Comparison of ENCODE assay signal across 9 cellular contexts in the genomic region with DNA sequence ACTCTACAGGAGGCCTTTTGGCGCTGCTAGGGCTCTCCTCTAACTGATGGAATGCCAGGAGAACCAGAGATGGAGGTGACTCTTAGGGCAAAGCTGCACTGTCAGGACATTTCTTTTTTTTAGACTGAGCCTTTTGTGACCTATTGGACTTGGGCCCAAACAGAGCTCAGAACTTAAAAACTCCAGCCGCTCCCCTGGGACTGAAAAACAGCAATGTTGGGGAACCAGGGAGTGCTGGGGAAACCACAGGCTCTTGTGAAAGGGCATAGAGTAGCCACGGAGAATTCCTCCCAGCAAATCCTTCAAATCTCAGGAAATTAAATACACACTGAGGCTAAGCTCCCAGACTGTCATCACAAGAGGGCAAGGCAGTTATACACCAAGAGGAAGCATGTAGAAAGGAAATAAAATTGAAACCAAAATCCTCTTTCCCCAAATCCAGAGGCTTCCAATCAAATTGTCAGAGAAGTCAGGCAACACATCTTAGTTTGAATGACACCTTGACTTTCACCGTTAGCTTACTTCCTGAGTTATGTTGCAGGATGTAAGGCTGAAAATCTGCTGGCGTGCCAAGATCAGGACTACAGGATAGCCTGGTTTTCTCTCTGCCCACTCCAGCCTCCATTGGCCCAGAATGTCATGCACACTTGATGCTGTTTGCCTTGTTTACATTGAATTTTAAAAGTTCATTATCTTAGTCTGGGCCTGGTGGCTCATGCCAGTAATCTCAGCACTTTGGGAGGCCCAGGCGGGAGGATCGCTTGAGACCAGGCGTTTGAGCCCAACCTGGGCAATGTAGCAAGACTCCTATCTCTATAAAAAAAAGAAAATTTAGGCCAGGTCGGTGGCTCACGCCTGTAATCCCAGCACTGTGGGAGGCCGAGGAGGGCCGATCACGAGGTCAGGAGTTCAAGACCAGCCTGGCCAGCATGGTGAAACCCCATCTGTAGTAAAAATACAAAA. TPM values are rescaled to one million over a fixed set of nuclear protein-coding genes. Genes with fewer than 3 reads are reported as not detected.
DNase-seq lines count a peak whose midpoint lies in the region; ATAC-seq and TF ChIP-seq lines count a peak whose summit lies in the region.
"Had no signal": no experiment of that assay in that cellular context is flagged by ENCODE, and none has a peak within 500 bp of the region (broad histone marks: within the 10 kb centered on the region; RNA-seq: fewer than 3 reads in every experiment).

No MANE protein-coding gene starts in this region.

- CTCF ChIA-PET in activated CD4-positive, alpha-beta memory T cell treated with anti-CD3 and anti-CD28 coated beads, Interleukin-2, amount 10 ng/mL, durations not matched to agents 7 days and 5 days (lab: Charles Lee), result interaction anchor here (0.8 to 2.6 kb wide), 3 partner anchors 50 to 144 kb away, joined by 3 to 12 read pairs (median 3); no protein-coding TSS in a partner anchor

- peaks cover 5% of the 10 kb centered on the region for H3K36me3 Mint-ChIP-seq in activated T-cell treated with anti-CD3 and anti-CD28 coated beads, Interleukin-2, amount 50 U/mL, for 4 hours (ENCODE audit: insufficient read depth)
- H3K36me3 Mint-ChIP-seq in activated CD4-positive, alpha-beta memory T cell treated with anti-CD3 and anti-CD28 coated beads, Interleukin-2, amount 10 ng/mL, durations not matched to agents 7 days and 5 days (ENCODE audit: low read depth), result peaks cover 14% of the 10 kb centered on the region

- H3K27ac Mint-ChIP-seq in activated CD4-positive, alpha-beta memory T cell treated with anti-CD3 and anti-CD28 coated beads, Interleukin-2, amount 10 ng/mL, durations not matched to agents 7 days and 5 days, result peak overlapping the region; percentile 57

- POLR2A ChIA-PET in activated CD4-positive, alpha-beta memory T cell treated with anti-CD3 and anti-CD28 coated beads, Interleukin-2, amount 10 ng/mL, durations not matched to agents 7 days and 5 days (lab: Charles Lee), result no interaction called here

- peak overlapping the region; percentile 96 for H3K4me3 Mint-ChIP-seq in activated T-cell treated with anti-CD3 and anti-CD28 coated beads, Interleukin-2, amount 50 U/mL, for 4 hours
- H3K4me3 Mint-ChIP-seq in activated CD4-positive, alpha-beta memory T cell treated with anti-CD3 and anti-CD28 coated beads, Interleukin-2, amount 10 ng/mL, durations not matched to agents 7 days and 5 days, result peak overlapping the region; percentile 48

- no peak for DNase-seq in activated T-cell treated with anti-CD3 and anti-CD28 coated beads, Interleukin-2, amount 50 U/mL, for 4 hours
- no peak for DNase-seq in activated T-cell treated with anti-CD3 and anti-CD28 coated beads, Interleukin-2, amount 50 U/mL, for 1 hour
- DNase-seq in activated CD4-positive, alpha-beta memory T cell treated with anti-CD3 and anti-CD28 coated beads, Interleukin-2, amount 10 ng/mL, durations not matched to agents 7 days and 5 days, result no peak
- DNase-seq in germinal center (ENCODE audit: low spot score) (peak; percentile 3), stromal cell of bone marrow (ENCODE audit: low read depth) (peak; percentile 99), NCI-H1930 (lab: John Stamatoyannopoulos, UW) (no peak)
- no peak for DNase-seq in activated CD8-positive, alpha-beta memory T cell treated with anti-CD3 and anti-CD28 coated beads for 24 hours
- DNase-seq: NCI-H1436 treated with DMSO at 0.1 percent for 48 hours had no signal

- peaks cover 19% of the 10 kb centered on the region for H3K4me1 Mint-ChIP-seq in activated T-cell treated with anti-CD3 and anti-CD28 coated beads, Interleukin-2, amount 50 U/mL, for 4 hours (ENCODE audit: low read depth)
- H3K4me1 Mint-ChIP-seq in activated CD4-positive, alpha-beta memory T cell treated with anti-CD3 and anti-CD28 coated beads, Interleukin-2, amount 10 ng/mL, durations not matched to agents 7 days and 5 days, result peaks cover 33% of the 10 kb centered on the region

- H3K9me3 Mint-ChIP-seq in activated T-cell treated with anti-CD3 and anti-CD28 coated beads, Interleukin-2, amount 50 U/mL, for 4 hours, result no peaks in the 10 kb centered on the region
- H3K9me3 Mint-ChIP-seq in activated CD4-positive, alpha-beta memory T cell treated with anti-CD3 and anti-CD28 coated beads, Interleukin-2, amount 10 ng/mL, durations not matched to agents 7 days and 5 days, result no peaks in the 10 kb centered on the region

- no peak for ATAC-seq in activated T-cell treated with anti-CD3 and anti-CD28 coated beads, Interleukin-2, amount 50 U/mL, for 4 hours
- no peak for ATAC-seq in SK-N-SH treated with all-trans-retinoic acid at 6 μM for 48 hours

- H3K27me3 Mint-ChIP-seq in activated T-cell treated with anti-CD3 and anti-CD28 coated beads, Interleukin-2, amount 50 U/mL, for 4 hours (ENCODE audit: low read depth), result no peaks in the 10 kb centered on the region
- peaks cover 3% of the 10 kb centered on the region for H3K27me3 Mint-ChIP-seq in activated CD4-positive, alpha-beta memory T cell treated with anti-CD3 and anti-CD28 coated beads, Interleukin-2, amount 10 ng/mL, durations not matched to agents 7 days and 5 days

TF ChIP-seq in SK-N-SH treated with all-trans-retinoic acid at 6 μM for 48 hours, 23 proteins besides CTCF, POLR2A, EP300 and RAD21 (continues in another document):
- TF ChIP-seq OSR1 (CRISPR knock-in tag; IDR thresholded peaks at IDR 0.05) (no peak), ZC3H10 (CRISPR knock-in tag; IDR thresholded peaks at IDR 0.05) (no peak), PPARA (CRISPR knock-in tag; IDR thresholded peaks at IDR 0.05; ENCODE audit: borderline replicate concordance) (no peak), SNAI2 (CRISPR knock-in tag; IDR thresholded peaks at IDR 0.05) (no peak), CSDC2 (CRISPR knock-in tag; IDR thresholded peaks at IDR 0.05) (no peak), ZNF8 (CRISPR knock-in tag; IDR thresholded peaks at IDR 0.05) (no peak), GLIS3 (CRISPR knock-in tag; IDR thresholded peaks at IDR 0.05) (no peak), TCF4 (CRISPR knock-in tag; IDR thresholded peaks at IDR 0.05; ENCODE audit: borderline replicate concordance) (no peak), ARNTL (CRISPR knock-in tag; IDR thresholded peaks at IDR 0.05; ENCODE audit: borderline replicate concordance, low read depth) (no peak), BACH2 (CRISPR knock-in tag; IDR thresholded peaks at IDR 0.05; ENCODE audit: borderline replicate concordance) (no peak)
- TF ChIP-seq, protein P1, sequence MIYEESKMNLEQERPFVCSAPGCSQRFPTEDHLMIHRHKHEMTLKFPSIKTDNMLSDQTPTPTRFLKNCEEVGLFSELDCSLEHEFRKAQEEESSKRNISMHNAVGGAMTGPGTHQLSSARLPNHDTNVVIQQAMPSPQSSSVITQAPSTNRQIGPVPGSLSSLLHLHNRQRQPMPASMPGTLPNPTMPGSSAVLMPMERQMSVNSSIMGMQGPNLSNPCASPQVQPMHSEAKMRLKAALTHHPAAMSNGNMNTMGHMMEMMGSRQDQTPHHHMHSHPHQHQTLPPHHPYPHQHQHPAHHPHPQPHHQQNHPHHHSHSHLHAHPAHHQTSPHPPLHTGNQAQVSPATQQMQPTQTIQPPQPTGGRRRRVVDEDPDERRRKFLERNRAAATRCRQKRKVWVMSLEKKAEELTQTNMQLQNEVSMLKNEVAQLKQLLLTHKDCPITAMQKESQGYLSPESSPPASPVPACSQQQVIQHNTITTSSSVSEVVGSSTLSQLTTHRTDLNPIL (CRISPR knock-in tag; IDR thresholded peaks at IDR 0.05; ENCODE audit: low read depth), result no peak
- TF ChIP-seq, protein P2, sequence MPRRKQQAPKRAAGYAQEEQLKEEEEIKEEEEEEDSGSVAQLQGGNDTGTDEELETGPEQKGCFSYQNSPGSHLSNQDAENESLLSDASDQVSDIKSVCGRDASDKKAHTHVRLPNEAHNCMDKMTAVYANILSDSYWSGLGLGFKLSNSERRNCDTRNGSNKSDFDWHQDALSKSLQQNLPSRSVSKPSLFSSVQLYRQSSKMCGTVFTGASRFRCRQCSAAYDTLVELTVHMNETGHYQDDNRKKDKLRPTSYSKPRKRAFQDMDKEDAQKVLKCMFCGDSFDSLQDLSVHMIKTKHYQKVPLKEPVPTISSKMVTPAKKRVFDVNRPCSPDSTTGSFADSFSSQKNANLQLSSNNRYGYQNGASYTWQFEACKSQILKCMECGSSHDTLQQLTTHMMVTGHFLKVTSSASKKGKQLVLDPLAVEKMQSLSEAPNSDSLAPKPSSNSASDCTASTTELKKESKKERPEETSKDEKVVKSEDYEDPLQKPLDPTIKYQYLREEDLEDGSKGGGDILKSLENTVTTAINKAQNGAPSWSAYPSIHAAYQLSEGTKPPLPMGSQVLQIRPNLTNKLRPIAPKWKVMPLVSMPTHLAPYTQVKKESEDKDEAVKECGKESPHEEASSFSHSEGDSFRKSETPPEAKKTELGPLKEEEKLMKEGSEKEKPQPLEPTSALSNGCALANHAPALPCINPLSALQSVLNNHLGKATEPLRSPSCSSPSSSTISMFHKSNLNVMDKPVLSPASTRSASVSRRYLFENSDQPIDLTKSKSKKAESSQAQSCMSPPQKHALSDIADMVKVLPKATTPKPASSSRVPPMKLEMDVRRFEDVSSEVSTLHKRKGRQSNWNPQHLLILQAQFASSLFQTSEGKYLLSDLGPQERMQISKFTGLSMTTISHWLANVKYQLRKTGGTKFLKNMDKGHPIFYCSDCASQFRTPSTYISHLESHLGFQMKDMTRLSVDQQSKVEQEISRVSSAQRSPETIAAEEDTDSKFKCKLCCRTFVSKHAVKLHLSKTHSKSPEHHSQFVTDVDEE (CRISPR knock-in tag; IDR thresholded peaks at IDR 0.05), result no peak

RNA-seq across cellular contexts. Expression of a gene that starts 2.5 kb away (rescaled TPM):
- total RNA-seq in activated T-cell treated with anti-CD3 and anti-CD28 coated beads, Interleukin-2, amount 50 U/mL, for 4 hours, result 10 to 100 TPM; 71.4 to 85.2 (median 73.8) TPM
- total RNA-seq in activated CD4-positive, alpha-beta memory T cell treated with anti-CD3 and anti-CD28 coated beads, Interleukin-2, amount 10 ng/mL, durations not matched to agents 7 days and 5 days, result 10 to 100 TPM; 52.5 to 55.9 TPM

RNA-seq across cellular contexts. Expression of a gene that starts 32.5 kb away (rescaled TPM):
- 1 to 10 TPM; 1.2 to 2.5 (median 1.4) TPM for total RNA-seq in activated T-cell treated with anti-CD3 and anti-CD28 coated beads, Interleukin-2, amount 50 U/mL, for 4 hours
- 1 to 10 TPM; 1.6 TPM for total RNA-seq in activated CD4-positive, alpha-beta memory T cell treated with anti-CD3 and anti-CD28 coated beads, Interleukin-2, amount 10 ng/mL, durations not matched to agents 7 days and 5 days

RNA-seq across cellular contexts. Expression of a gene that starts 46.9 kb away (rescaled TPM):
- 10 to 100 TPM in 1 of 3 donors, 1 to 10 TPM in 2; 2.5 to 12.5 (median 5.9) TPM for total RNA-seq in activated T-cell treated with anti-CD3 and anti-CD28 coated beads, Interleukin-2, amount 50 U/mL, for 4 hours
- 10 to 100 TPM; 31.1 to 32.5 TPM for total RNA-seq in activated CD4-positive, alpha-beta memory T cell treated with anti-CD3 and anti-CD28 coated beads, Interleukin-2, amount 10 ng/mL, durations not matched to agents 7 days and 5 days

Comparison
In these comparisons a context has a peak if more than half of its experiments do, and no peak if none do; other contexts are left out.
1. DNase-seq: peak in germinal center (single experiment) and stromal cell of bone marrow (single experiment); none in activated T-cell treated with anti-CD3 and anti-CD28 coated beads, Interleukin-2, amount 50 U/mL, for 4 hours (single experiment), activated T-cell treated with anti-CD3 and anti-CD28 coated beads, Interleukin-2, amount 50 U/mL, for 1 hour (single experiment), activated CD4-positive, alpha-beta memory T cell treated with anti-CD3 and anti-CD28 coated beads, Interleukin-2, amount 10 ng/mL, durations not matched to agents 7 days and 5 days (single experiment), NCI-H1930 (0 of 2) and activated CD8-positive, alpha-beta memory T cell treated with anti-CD3 and anti-CD28 coated beads for 24 hours (single experiment).